34 cellular contexts compared by ENCODE assay signal in genomic region chr20:51886891-51887608, GRCh38.
DNase-seq lines count a peak whose midpoint lies in the region; FAIRE-seq and TF ChIP-seq lines count a peak whose summit lies in the region.
"Had no signal": no experiment of that assay in that cellular context is flagged by ENCODE, and none has a peak within 500 bp of the region (broad histone marks: within the 10 kb centered on the region; RNA-seq: fewer than 3 reads in every experiment).

No MANE protein-coding gene starts in this region.

- DNase-seq in EH (ENCODE audit: low read depth) (peak; percentile 6), RPMI7951 (ENCODE audit: low read depth) (peak; percentile 39), endothelial cell of umbilical vein (ENCODE audit: low read depth, low spot score) (peak; percentile 39), mesothelial cell of epicardium (ENCODE audit: low spot score in 2 of 2, unreplicated experiment in 2 of 2) (no peak), RCC 7860 (ENCODE audit: low spot score) (no peak), activated T-cell treated with anti-CD3 and anti-CD28 coated beads for 4 hours (no peak)
- DNase-seq in stimulated activated CD4-positive, alpha-beta T cell treated with anti-CD3 and anti-CD28 coated beads, Interleukin-2, amount 100 ng/mL, for 24 hours = no peak
- no peak for DNase-seq in activated effector memory CD4-positive, alpha-beta T cell treated with anti-CD3 and anti-CD28 coated beads, Interleukin-2, amount 50 U/mL, for 16 hours
- DNase-seq: ACHN; activated CD4-positive, alpha-beta T cell treated with anti-CD3 and anti-CD28 coated beads, Interleukin-2, amount 50 U/mL, for 48 hours; activated CD4-positive, CD25-positive, alpha-beta regulatory T cell treated with anti-CD3 and anti-CD28 coated beads, Interleukin-2, amount 50 U/mL, for 72 hours; activated naive CD4-positive, alpha-beta T cell treated with anti-CD3 and anti-CD28 coated beads for 36 hours; adrenal gland; body of pancreas; DMS153; esophagus squamous epithelium; foreskin keratinocyte; heart right ventricle; mammary epithelial cell; MG63; NCI-H1105 treated with DMSO at 0.1 percent for 48 hours; NCI-H1930; NCI-H2171 treated with DMSO at 0.1 percent for 48 hours; NCI-H510A treated with DMSO at 0.1 percent for 48 hours; posterior cingulate gyrus; right cardiac atrium; stimulated activated CD8-positive, alpha-beta memory T cell treated with anti-CD3 and anti-CD28 coated beads, Interleukin-4, amount 100 ng/mL, for 48 hours; T-helper 2 cell had no signal

- no TSS peak for BruUV-seq in endothelial cell of umbilical vein (replicated peaks; lab: Mats Ljungman, UMichigan)

- peaks cover 7% of the 10 kb centered on the region for H3K4me1 ChIP-seq in endothelial cell of umbilical vein (ENCODE audit: control insufficient read depth, extremely low read depth, insufficient read depth, low read length)
- H3K4me1 ChIP-seq: adrenal gland, body of pancreas, esophagus squamous epithelium, foreskin keratinocyte, heart right ventricle, thyroid gland had no signal

- no peaks in the 10 kb centered on the region for H3K9me3 Mint-ChIP-seq in mesothelial cell of epicardium
- H3K9me3 Mint-ChIP-seq: activated naive CD4-positive, alpha-beta T cell treated with anti-CD3 and anti-CD28 coated beads for 36 hours; central memory CD8-positive, alpha-beta T cell had no signal

- TF ChIP-seq CTCF in endothelial cell of umbilical vein (IDR thresholded peaks at IDR 0.05; ENCODE audit: extremely low read depth in 1 of 2, insufficient read depth in 1 of 2, low read depth in 1 of 2, low read length in 2 of 2) (no peak), mesothelial cell of epicardium (IDR thresholded peaks at IDR 0.05; ENCODE audit: unreplicated experiment) (no peak)

- no peaks in the 10 kb centered on the region for H3K9me3 ChIP-seq in endothelial cell of umbilical vein (replicated peaks; ENCODE audit: control insufficient read depth, insufficient read depth, low read length)
- H3K9me3 ChIP-seq: adrenal gland, body of pancreas, esophagus squamous epithelium, heart right ventricle, MG63, thyroid gland had no signal

- peak overlapping the region; percentile 66 for H2AFZ ChIP-seq in endothelial cell of umbilical vein (ENCODE audit: low read depth, low read length)

- H4K20me1 ChIP-seq in endothelial cell of umbilical vein (replicated peaks; ENCODE audit: control insufficient read depth, extremely low read depth, insufficient read depth, low read length) = no peaks in the 10 kb centered on the region

- H3K79me2 ChIP-seq in endothelial cell of umbilical vein (ENCODE audit: control insufficient read depth, insufficient read depth, low read length) = no peaks in the 10 kb centered on the region

- CTCF ChIA-PET in endothelial cell of umbilical vein (lab: Charles Lee) = interaction anchor here (1.0 to 2.3 kb wide), 3 partner anchors 8 to 186 kb away, joined by 3 to 8 read pairs (median 3); no protein-coding TSS in a partner anchor

- H3K27me3 Mint-ChIP-seq in mesothelial cell of epicardium (ENCODE audit: low read depth) = no peaks in the 10 kb centered on the region

- H3K9ac ChIP-seq in endothelial cell of umbilical vein (replicated peaks; ENCODE audit: extremely low read depth, insufficient read depth, low read length) = no peak overlapping the region
- H3K9ac ChIP-seq: KMS-11 had no signal

- dilution Hi-C loops in endothelial cell of umbilical vein (cut with MboI; ENCODE audit: extremely low pct_ligation_motif_present, low sequenced_read_pairs) = no loop called here

- peak overlapping the region; percentile 18 for H3K27ac ChIP-seq in endothelial cell of umbilical vein (ENCODE audit: insufficient read depth, low read depth, low read length)
- H3K27ac ChIP-seq: adrenal gland, body of pancreas, esophagus squamous epithelium, foreskin keratinocyte, heart right ventricle, KMS-11, RWPE1, thyroid gland had no signal

- H3K4me3 Mint-ChIP-seq in mesothelial cell of epicardium = no peak overlapping the region
- H3K4me3 Mint-ChIP-seq: activated naive CD4-positive, alpha-beta T cell treated with anti-CD3 and anti-CD28 coated beads for 36 hours; central memory CD8-positive, alpha-beta T cell had no signal

- no peaks in the 10 kb centered on the region for H3K27me3 ChIP-seq in endothelial cell of umbilical vein (ENCODE audit: control insufficient read depth in 2 of 2, insufficient read depth in 2 of 2, low read length in 2 of 2)
- H3K27me3 ChIP-seq: adrenal gland, body of pancreas, MG63, thyroid gland had no signal

- POLR2A ChIA-PET in endothelial cell of umbilical vein (lab: Charles Lee) = no interaction called here

- H3K4me1 Mint-ChIP-seq in mesothelial cell of epicardium = peaks cover 22% of the 10 kb centered on the region
- H3K4me1 Mint-ChIP-seq: central memory CD8-positive, alpha-beta T cell had no signal

- intact Hi-C loops in endothelial cell of umbilical vein (cut with micrococcal nuclease) = loop anchor here (1.0 kb wide), 2 partner anchors 40 to 174 kb away; no protein-coding TSS in a partner anchor

- peak overlapping the region; percentile 50 for H3K27ac Mint-ChIP-seq in mesothelial cell of epicardium
- H3K27ac Mint-ChIP-seq: activated naive CD4-positive, alpha-beta T cell treated with anti-CD3 and anti-CD28 coated beads for 36 hours had no signal

- H3K4me2 ChIP-seq in endothelial cell of umbilical vein (ENCODE audit: insufficient read depth, low read length) = no peak overlapping the region
- H3K4me2 ChIP-seq: KMS-11 had no signal

- H3K4me3 ChIP-seq in endothelial cell of umbilical vein (replicated peaks in 1 of 3; ENCODE audit: insufficient read depth in 1 of 3, low read depth in 1 of 3, low read length in 3 of 3) = no peak overlapping the region
- H3K4me3 ChIP-seq: adrenal gland, body of pancreas, esophagus squamous epithelium, heart right ventricle, MG63, thyroid gland had no signal

- H3K36me3 ChIP-seq in endothelial cell of umbilical vein (ENCODE audit: control insufficient read depth in 2 of 2, extremely low read depth in 1 of 2, insufficient read depth in 2 of 2, low read length in 2 of 2) = no peaks in the 10 kb centered on the region
- H3K36me3 ChIP-seq: adrenal gland, esophagus squamous epithelium, heart right ventricle, MG63, thyroid gland had no signal

- FAIRE-seq in endothelial cell of umbilical vein (lab: Jason Lieb, UNC) (peak; percentile 55), RCC 7860 (lab: Jason Lieb, UNC) (no peak)
- FAIRE-seq: endometrium, GM12891 had no signal

- H3K9me1 ChIP-seq in endothelial cell of umbilical vein (replicated peaks; ENCODE audit: control insufficient read depth, extremely low read depth, insufficient read depth, low read length) = no peaks in the 10 kb centered on the region

- no peaks in the 10 kb centered on the region for H3K36me3 Mint-ChIP-seq in mesothelial cell of epicardium

- no peak for TF ChIP-seq POLR2A in endothelial cell of umbilical vein (IDR thresholded peaks at IDR 0.05; ENCODE audit: low read depth, low read length)

TF ChIP-seq in endothelial cell of umbilical vein, 7 proteins besides CTCF, POLR2A, EP300 and RAD21:
- TF ChIP-seq MYC (IDR thresholded peaks at IDR 0.05; ENCODE audit: low read depth, low read length) (no peak), EZH2 (IDR thresholded peaks at IDR 0.05; ENCODE audit: borderline replicate concordance, low read depth, low read length, severe bottlenecking) (no peak), FOS (IDR thresholded peaks at IDR 0.05; ENCODE audit: borderline replicate concordance, insufficient read depth, low read length) (no peak), JUN (IDR thresholded peaks at IDR 0.05; ENCODE audit: borderline replicate concordance, insufficient read depth, insufficient read length, low read depth) (no peak), POLR2AphosphoS5 (IDR thresholded peaks at IDR 0.05; ENCODE audit: insufficient read depth, low read depth, low read length) (no peak), GATA2 (IDR thresholded peaks at IDR 0.05; ENCODE audit: insufficient read depth, insufficient read length, low read depth, low read length) (no peak)
- TF ChIP-seq, protein P1, sequence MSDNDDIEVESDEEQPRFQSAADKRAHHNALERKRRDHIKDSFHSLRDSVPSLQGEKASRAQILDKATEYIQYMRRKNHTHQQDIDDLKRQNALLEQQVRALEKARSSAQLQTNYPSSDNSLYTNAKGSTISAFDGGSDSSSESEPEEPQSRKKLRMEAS (IDR thresholded peaks at IDR 0.05; ENCODE audit: insufficient read depth, insufficient read length) = no peak

Comparison
In these comparisons a context has a peak if more than half of its experiments do, and no peak if none do; other contexts are left out.
1. DNase-seq: peak in EH (single experiment), RPMI7951 (single experiment) and endothelial cell of umbilical vein (single experiment); none in mesothelial cell of epicardium (0 of 2), RCC 7860 (single experiment), stimulated activated CD4-positive, alpha-beta T cell treated with anti-CD3 and anti-CD28 coated beads, Interleukin-2, amount 100 ng/mL, for 24 hours (0 of 2), activated effector memory CD4-positive, alpha-beta T cell treated with anti-CD3 and anti-CD28 coated beads, Interleukin-2, amount 50 U/mL, for 16 hours (single experiment) and activated T-cell treated with anti-CD3 and anti-CD28 coated beads for 4 hours (single experiment).